Comparison of ENCODE assay signal across 12 cellular contexts in genomic region chr13:113976711-113977684, GRCh38. TPM values are rescaled to one million over a fixed set of nuclear protein-coding genes. Genes with fewer than 3 reads are reported as not detected.
DNase-seq lines count a peak whose midpoint lies in the region; ATAC-seq and TF ChIP-seq lines count a peak whose summit lies in the region.
"Had no signal": no experiment of that assay in that cellular context is flagged by ENCODE, and none has a peak within 500 bp of the region (broad histone marks: within the 10 kb centered on the region; RNA-seq: fewer than 3 reads in every experiment).

No MANE protein-coding gene starts in this region.

- intact Hi-C loops in Panc1 (cut with micrococcal nuclease; ENCODE audit: unreplicated experiment): no loop called here
- intact Hi-C loops in stomach (cut with DNase I; ENCODE audit: low total_unique reads): no loop called here

- no peak overlapping the region for H3K27ac ChIP-seq in Panc1 (ENCODE audit: low read length)
- H3K27ac ChIP-seq in stomach: peak overlapping the region in 1 of 5 donors; percentile 22
- H3K27ac ChIP-seq: tibial artery had no signal

- no peaks in the 10 kb centered on the region for H3K9me3 ChIP-seq in Panc1 (ENCODE audit: control insufficient read depth, insufficient read depth, low read depth, low read length)
- H3K9me3 ChIP-seq in stomach: no peaks in the 10 kb centered on the region
- H3K9me3 ChIP-seq: tibial artery had no signal

- H3K27me3 ChIP-seq in Panc1 (ENCODE audit: control insufficient read depth, insufficient read depth, low read length): no peaks in the 10 kb centered on the region
- H3K27me3 ChIP-seq in stomach: no peaks in the 10 kb centered on the region
- H3K27me3 ChIP-seq: tibial artery had no signal

- no TSS peak for BruUV-seq in Panc1 (replicated peaks; lab: Mats Ljungman, UMichigan)

- H3K4me1 ChIP-seq in Panc1 (ENCODE audit: control insufficient read depth, insufficient read depth, low read length) (no peaks in the 10 kb centered on the region), stomach (peaks cover 8 to 54% (median 36%) of the 10 kb centered on the region in 4 donors)

- in situ Hi-C loops in Panc1 (cut with HindIII; ENCODE audit: low pct_unique_long_range_greater_than_20kb, low sequenced_read_pairs): no loop called here

- peak; percentile 27 for DNase-seq in Daoy (ENCODE audit: low read depth)
- no peak for DNase-seq in Panc1 (ENCODE audit: low read depth, low spot score)
- DNase-seq in fibroblast of peridontal ligament (ENCODE audit: extremely low read depth): peak; percentile 58
- peak; percentile 80 for DNase-seq in renal cortical epithelial cell (ENCODE audit: low read depth)
- no peak for DNase-seq in stomach
- DNase-seq in GM10248 (ENCODE audit: extremely low spot score): no peak
- DNase-seq: activated CD4-positive, CD25-positive, alpha-beta regulatory T cell; central memory CD4-positive, alpha-beta T cell; NCI-H526 treated with DMSO at 0.1 percent for 48 hours had no signal

- CTCF ChIA-PET in Panc1 (lab: Charles Lee) (no interaction called here), GM10248 (lab: Yijun Ruan, JAX) (no interaction called here)

- WGBS in stomach, 5 donors: 76 to 83% (median 82%) methylated on average over 13 to 21 of the region's 21 CpGs

- no peak for TF ChIP-seq CTCF in Panc1 (IDR thresholded peaks at IDR 0.05)
- TF ChIP-seq CTCF in stomach (IDR thresholded peaks at IDR 0.05): no peak
- TF ChIP-seq CTCF in GM10248 (IDR thresholded peaks at IDR 0.05; ENCODE audit: control extremely low read depth, extremely low read depth, low read depth, missing control alignments): no peak

- ATAC-seq in Panc1 (peak; percentile 58; the same call in 1 of the 2 replicates), GM21737 (IDR thresholded peaks at IDR 0.05; ENCODE audit: unreplicated experiment) (no peak), GM18858 (IDR thresholded peaks at IDR 0.05; ENCODE audit: unreplicated experiment) (no peak)

- TF ChIP-seq EP300 in stomach (IDR thresholded peaks at IDR 0.05): no peak

- TF ChIP-seq POLR2A in stomach (IDR thresholded peaks at IDR 0.05): no peak

- H3K4me3 ChIP-seq in Panc1 (ENCODE audit: low read depth in 2 of 2, low read length in 2 of 2): no peak overlapping the region
- no peak overlapping the region for H3K4me3 ChIP-seq in stomach
- H3K4me3 ChIP-seq: tibial artery had no signal

- POLR2A ChIA-PET in Panc1 (lab: Charles Lee): no interaction called here
- POLR2A ChIA-PET in GM10248 (lab: Yijun Ruan, JAX): no interaction called here

- H3K36me3 ChIP-seq in Panc1 (ENCODE audit: control insufficient read depth, insufficient read depth, low read length) (no peaks in the 10 kb centered on the region), stomach (peaks cover 13 to 79% (median 76%) of the 10 kb centered on the region in 4 donors)

RNA-seq across cellular contexts. Expression of gene C13orf46, which starts 3.1 kb away (rescaled TPM):
- not detected in 2 replicates for total RNA-seq in Daoy (2014; rRNA removed; shearing (Covaris generic))
- total RNA-seq in Panc1 (2021; ENCODE audit: unreplicated experiment) (2.6 TPM), renal cortical epithelial cell (0.65 TPM in 1 of 2 replicates, not detected in the other), stomach (10 to 100 TPM in 2 of 5 donors, 1 to 10 TPM in 1, under 1 TPM in 1, not detected in 1; 0.58 to 32.6 (median 12.0) TPM)
- 1.5 TPM for polyA plus RNA-seq in Panc1 (2012; ENCODE audit: insufficient read length)
- 10 to 100 TPM in 1 of 3 donors, 1 to 10 TPM in 1, under 1 TPM in 1; 0.95 to 17.6 (median 8.7) TPM for polyA plus RNA-seq in stomach

Comparison
In these comparisons a context has a peak if more than half of its experiments do, and no peak if none do; other contexts are left out.
1. DNase-seq: peak in Daoy (single experiment), fibroblast of peridontal ligament (single experiment) and renal cortical epithelial cell (single experiment); none in Panc1 (single experiment), stomach (single experiment) and GM10248 (single experiment).